ENCODE assay signal across 10 cellular contexts in genomic region chr9:117160254-117160653, GRCh38.
DNase-seq lines count a peak whose midpoint lies in the region; ATAC-seq and TF ChIP-seq lines count a peak whose summit lies in the region.
"Had no signal": no experiment of that assay in that cellular context is flagged by ENCODE, and none has a peak within 500 bp of the region (broad histone marks: within the 10 kb centered on the region; RNA-seq: fewer than 3 reads in every experiment).

No MANE protein-coding gene starts in this region.

- no peak overlapping the region for H3K4me3 ChIP-seq in GM12865 (ENCODE audit: low read depth, low read length)

- in situ Hi-C loops in ACHN (cut with HindIII; ENCODE audit: low pct_ligation_motif_present, low pct_unique_long_range_greater_than_20kb, low sequenced_read_pairs): no loop called here

- TF ChIP-seq CTCF in GM12865 (IDR thresholded peaks at IDR 0.05; ENCODE audit: insufficient read depth, low read depth, low read length, missing control alignments): peak; percentile 32

- DNase-seq in ACHN: peak; percentile 8
- DNase-seq in GM12865 (ENCODE audit: low read depth): peak; percentile 11
- DNase-seq in NCI-H82 treated with DMSO at 0.1 percent for 48 hours (lab: John Stamatoyannopoulos, UW; ENCODE audit: unreplicated experiment): peak; percentile 17
- DNase-seq in iPS-NIHi11 (ENCODE audit: low spot score): peak; percentile 52
- DNase-seq in hypothalamus (lab: John Stamatoyannopoulos, UW): no peak
- DNase-seq in activated T-cell treated with anti-CD3 and anti-CD28 coated beads for 4 hours: no peak
- no peak for DNase-seq in retina
- DNase-seq: KBM-7 had no signal

- no peak for ATAC-seq in activated CD4-positive, CD25-positive, alpha-beta regulatory T cell treated with anti-CD3 and anti-CD28 coated beads, Interleukin-2, amount 50 U/mL, for 24 hours
- ATAC-seq: activated T-helper 17 cell treated with anti-CD3 and anti-CD28 coated beads, Interleukin-2, amount 50 U/mL, for 72 hours had no signal

Comparison
In these comparisons a context has a peak if more than half of its experiments do, and no peak if none do; other contexts are left out.
1. DNase-seq: peak in ACHN (single experiment), GM12865 (single experiment), NCI-H82 treated with DMSO at 0.1 percent for 48 hours (single experiment) and iPS-NIHi11 (single experiment); none in hypothalamus (0 of 51), activated T-cell treated with anti-CD3 and anti-CD28 coated beads for 4 hours (single experiment) and retina (single experiment).